28 cellular contexts compared by ENCODE assay signal in the genomic region with DNA sequence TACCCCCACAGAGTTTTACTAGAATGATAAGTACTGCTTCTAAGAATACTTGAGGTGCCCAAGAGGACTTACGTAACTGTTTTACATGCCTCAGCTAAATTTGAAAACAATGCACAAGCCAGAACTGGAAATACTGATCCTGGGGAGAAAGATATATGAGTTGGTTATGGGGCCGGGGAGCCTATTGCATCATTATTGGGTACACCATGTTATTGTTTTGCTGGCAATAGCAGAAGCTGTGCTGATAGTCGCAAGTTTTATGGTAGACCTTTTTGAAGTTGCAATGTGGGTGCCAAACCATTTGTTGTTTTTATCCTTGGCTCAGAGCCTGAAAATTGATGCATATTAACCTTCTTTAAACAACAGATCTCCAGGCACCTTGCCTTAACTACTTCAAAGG.
DNase-seq lines count a peak whose midpoint lies in the region; ATAC-seq and TF ChIP-seq lines count a peak whose summit lies in the region.
"Had no signal": no experiment of that assay in that cellular context is flagged by ENCODE, and none has a peak within 500 bp of the region (broad histone marks: within the 10 kb centered on the region; RNA-seq: fewer than 3 reads in every experiment).

No MANE protein-coding gene starts in this region.

- DNase-seq in NCI-H1694 (lab: John Stamatoyannopoulos, UW) (peak; percentile 8), NCI-H1694 treated with DMSO at 0.1 percent for 48 hours (lab: John Stamatoyannopoulos, UW) (no peak), prostate gland (ENCODE audit: low spot score) (peak; percentile 74), NCI-H2107 (lab: John Stamatoyannopoulos, UW) (no peak), MM.1S (no peak), NCI-H1092 treated with DMSO at 0.1 percent for 48 hours (lab: John Stamatoyannopoulos, UW) (no peak)
- DNase-seq: activated CD4-positive, alpha-beta T cell treated with anti-CD3 and anti-CD28 coated beads for 4 hours; activated naive CD4-positive, alpha-beta T cell treated with Interleukin-2 at 50 U/mL for 16 hours; activated T-cell treated with anti-CD3 and anti-CD28 coated beads, Interleukin-2, amount 50 U/mL, for 24 hours; amniotic stem cell; caudate nucleus; GF-D8; heart right ventricle; naive thymus-derived CD4-positive, alpha-beta T cell; NCI-H146; NCI-H526; occipital lobe; RPMI8226; SK-N-SH; substantia nigra; T-helper 2 cell; upper lobe of right lung had no signal

- no peaks in the 10 kb centered on the region for H3F3A ChIP-seq in MM.1S (ENCODE audit: insufficient read depth, low read length)

- TF ChIP-seq CTCF in VCaP (conservative IDR thresholded peaks at IDR 0.05) (no peak), prostate gland (IDR thresholded peaks at IDR 0.05) (no peak), MM.1S (IDR thresholded peaks at IDR 0.05; ENCODE audit: low read length) (no peak)

- peak; percentile 38 for ATAC-seq in esophagus mucosa
- ATAC-seq: foreskin keratinocyte; heart right ventricle; naive thymus-derived CD4-positive, alpha-beta T cell; stimulated activated effector memory CD8-positive, alpha-beta T cell treated with anti-CD3 and anti-CD28 coated beads, Interleukin-12 subunit alpha, Interleukin-12 subunit beta, amount 100 ng/mL, for 72 hours; upper lobe of right lung had no signal

- H3K79me2 ChIP-seq in MM.1S (ENCODE audit: low read length), result no peaks in the 10 kb centered on the region

- H3K27ac ChIP-seq in VCaP (peak overlapping the region; percentile 69), prostate gland (peak overlapping the region; percentile 51 to 69), MM.1S (ENCODE audit: low read length) (no peak overlapping the region)
- H3K27ac ChIP-seq: foreskin keratinocyte, heart right ventricle, HL-60, upper lobe of right lung had no signal

- H3K4me3 ChIP-seq in prostate gland (no peak overlapping the region), MM.1S (ENCODE audit: low read length) (no peak overlapping the region)
- H3K4me3 ChIP-seq: heart right ventricle, smooth muscle cell, upper lobe of right lung had no signal

- no peaks in the 10 kb centered on the region for H4K20me1 ChIP-seq in MM.1S (ENCODE audit: insufficient read depth, low read length)

- H3K27me3 ChIP-seq in prostate gland (replicated peaks; ENCODE audit: insufficient read depth) (no peaks in the 10 kb centered on the region), MM.1S (replicated peaks; ENCODE audit: insufficient read depth, low read length) (no peaks in the 10 kb centered on the region)
- H3K27me3 ChIP-seq: foreskin keratinocyte, heart right ventricle, upper lobe of right lung had no signal

- no peaks in the 10 kb centered on the region for H3K36me3 ChIP-seq in prostate gland
- no peaks in the 10 kb centered on the region for H3K36me3 ChIP-seq in MM.1S (replicated peaks; ENCODE audit: insufficient read depth, low read length)

- H2AFZ ChIP-seq in MM.1S (ENCODE audit: low read length), result no peak overlapping the region

- H3K9ac ChIP-seq in MM.1S (ENCODE audit: low read length), result no peak overlapping the region
- H3K9ac ChIP-seq: SK-N-SH had no signal

- intact Hi-C loops in prostate gland (cut with DNase I), result no loop called here

- TF ChIP-seq POLR2A in prostate gland (IDR thresholded peaks at IDR 0.05), result no peak

- WGBS in prostate gland, result 11% methylated on average over 3 of the region's 3 CpGs

- no peak overlapping the region for H3K4me2 ChIP-seq in MM.1S (ENCODE audit: low read depth, low read length)
- H3K4me2 ChIP-seq: SK-N-SH, smooth muscle cell had no signal

- no peaks in the 10 kb centered on the region for H3K4me1 ChIP-seq in prostate gland (replicated peaks)
- no peaks in the 10 kb centered on the region for H3K4me1 ChIP-seq in MM.1S (ENCODE audit: low read length)
- H3K4me1 ChIP-seq: heart right ventricle, upper lobe of right lung had no signal

- H3K9me2 ChIP-seq in MM.1S (replicated peaks; ENCODE audit: insufficient read depth, low read length), result no peaks in the 10 kb centered on the region
- H3K9me2 ChIP-seq: SK-N-SH had no signal

- H3K9me3 ChIP-seq in prostate gland, result no peaks in the 10 kb centered on the region
- H3K9me3 ChIP-seq in MM.1S (replicated peaks; ENCODE audit: insufficient read depth, low read length), result no peaks in the 10 kb centered on the region
- H3K9me3 ChIP-seq: heart right ventricle, SK-N-SH, upper lobe of right lung had no signal

Comparison
In these comparisons a context has a peak if more than half of its experiments do, and no peak if none do; other contexts are left out.
1. DNase-seq: peak in NCI-H1694 (single experiment) and prostate gland (single experiment); none in NCI-H1694 treated with DMSO at 0.1 percent for 48 hours (single experiment), NCI-H2107 (single experiment), MM.1S (single experiment) and NCI-H1092 treated with DMSO at 0.1 percent for 48 hours (single experiment).